Comparison of ENCODE assay signal across 24 cellular contexts in the genomic region with DNA sequence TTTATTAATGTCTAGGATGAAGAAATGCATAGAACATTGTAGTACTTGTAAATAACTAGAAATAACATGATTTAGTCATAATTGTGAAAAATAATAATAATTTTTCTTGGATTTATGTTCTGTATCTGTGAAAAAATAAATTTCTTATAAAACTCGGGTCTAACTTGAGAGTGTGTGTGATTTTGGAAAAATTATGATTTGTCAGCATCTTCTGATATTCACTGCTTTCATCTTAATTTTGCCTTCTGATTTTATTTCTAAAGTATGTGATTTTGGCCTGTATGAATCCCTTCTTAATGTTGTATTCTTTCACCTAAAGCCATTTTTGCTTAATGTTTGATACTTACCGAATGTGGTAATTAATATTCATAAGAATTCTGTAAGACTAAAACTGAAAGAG. TPM values are rescaled to one million over a fixed set of nuclear protein-coding genes. Genes with fewer than 3 reads are reported as not detected.
DNase-seq lines count a peak whose midpoint lies in the region; ATAC-seq, FAIRE-seq and TF ChIP-seq lines count a peak whose summit lies in the region.
"Had no signal": no experiment of that assay in that cellular context is flagged by ENCODE, and none has a peak within 500 bp of the region (broad histone marks: within the 10 kb centered on the region; RNA-seq: fewer than 3 reads in every experiment).

No MANE protein-coding gene starts in this region.

- H3K79me2 ChIP-seq in PC-9 (ENCODE audit: low read depth) = no peaks in the 10 kb centered on the region

- H3K36me3 Mint-ChIP-seq in CD4-positive, alpha-beta T cell (ENCODE audit: low read depth) = peaks cover 58% of the 10 kb centered on the region
- peaks cover 58% of the 10 kb centered on the region for H3K36me3 Mint-ChIP-seq in activated T-helper 17 cell treated with anti-CD3 and anti-CD28 coated beads, Interleukin-2, amount 50 U/mL, for 72 hours (ENCODE audit: low read depth)
- peaks cover 10% of the 10 kb centered on the region for H3K36me3 Mint-ChIP-seq in activated CD8-positive, alpha-beta T cell treated with anti-CD3 and anti-CD28 coated beads for 36 hours (ENCODE audit: low read depth)

- POLR2A ChIA-PET in A549 (lab: Yijun Ruan, JAX) = no interaction called here
- POLR2A ChIA-PET in CD4-positive, alpha-beta T cell (lab: Charles Lee) = no interaction called here
- POLR2A ChIA-PET in PC-9 (lab: Charles Lee; ENCODE audit: unreplicated experiment) = no interaction called here
- POLR2A ChIA-PET in activated CD8-positive, alpha-beta T cell treated with anti-CD3 and anti-CD28 coated beads for 36 hours (lab: Charles Lee) = interaction anchor here (1.0 kb wide), 1 partner anchor 14 kb away, joined by 3 read pairs; a partner anchor contains a TSS

- H3K36me3 ChIP-seq in PC-9 (ENCODE audit: low read depth) = no peaks in the 10 kb centered on the region
- H3K36me3 ChIP-seq: BLaER1, HAP-1 had no signal

- H3K4me2 ChIP-seq in A549 (no peak overlapping the region), PC-9 (no peak overlapping the region)
- H3K4me2 ChIP-seq: BLaER1 had no signal

- TF ChIP-seq RAD21 in A549 (conservative IDR thresholded peaks at IDR 0.05 in 1 of 2, IDR thresholded peaks at IDR 0.05 in 1 of 2) = no peak

- no peak for TF ChIP-seq EP300 in A549 (IDR thresholded peaks at IDR 0.05)

- H3K4me1 ChIP-seq in A549 = no peaks in the 10 kb centered on the region
- no peaks in the 10 kb centered on the region; the same call in 1 of the 2 replicates for H3K4me1 ChIP-seq in PC-9 (replicated peaks; ENCODE audit: insufficient read depth)
- H3K4me1 ChIP-seq: BLaER1, HAP-1 had no signal

- no peak for DNase-seq in A549 (ENCODE audit: low read depth in 1 of 2, low spot score in 1 of 2)
- DNase-seq in CD4-positive, alpha-beta T cell = no peak
- no peak for DNase-seq in PC-9
- DNase-seq in stimulated activated CD4-positive, alpha-beta T cell treated with anti-CD3 and anti-CD28 coated beads, Interleukin-1b, Interleukin-23, amount 100 ng/mL, for 48 hours = no peak
- DNase-seq in activated CD8-positive, alpha-beta T cell treated with anti-CD3 and anti-CD28 coated beads for 36 hours = no peak
- no peak for DNase-seq in stimulated activated CD4-positive, alpha-beta T cell treated with anti-CD3 and anti-CD28 coated beads, Interleukin-15, amount 100 ng/mL, for 24 hours
- DNase-seq: Calu3; CD4-positive, CD25-positive, alpha-beta regulatory T cell; COR-L47; DMS53; DMS79 treated with DMSO at 0.1 percent for 48 hours; GF-D8; GOT3; HFFc6 had no signal

- TF ChIP-seq POLR2A in A549 (IDR thresholded peaks at IDR 0.05; ENCODE audit: low read length) = no peak

- peak overlapping the region; percentile 18 for H3K27ac Mint-ChIP-seq in CD4-positive, alpha-beta T cell
- H3K27ac Mint-ChIP-seq in activated T-helper 17 cell treated with anti-CD3 and anti-CD28 coated beads, Interleukin-2, amount 50 U/mL, for 72 hours = peak overlapping the region; percentile 3
- no peak overlapping the region for H3K27ac Mint-ChIP-seq in activated CD8-positive, alpha-beta T cell treated with anti-CD3 and anti-CD28 coated beads for 36 hours
- H3K27ac Mint-ChIP-seq: B cell, HFFc6 had no signal

- no peaks in the 10 kb centered on the region for H3F3A ChIP-seq in PC-9 (ENCODE audit: insufficient read depth, low read depth)

- no peaks in the 10 kb centered on the region for H3K27me3 Mint-ChIP-seq in CD4-positive, alpha-beta T cell
- no peaks in the 10 kb centered on the region for H3K27me3 Mint-ChIP-seq in activated T-helper 17 cell treated with anti-CD3 and anti-CD28 coated beads, Interleukin-2, amount 50 U/mL, for 72 hours
- H3K27me3 Mint-ChIP-seq in activated CD8-positive, alpha-beta T cell treated with anti-CD3 and anti-CD28 coated beads for 36 hours = no peaks in the 10 kb centered on the region
- H3K27me3 Mint-ChIP-seq: B cell; CD4-positive, CD25-positive, alpha-beta regulatory T cell had no signal

- H3K27ac ChIP-seq in A549 (no peak overlapping the region), PC-9 (no peak overlapping the region)
- no peak overlapping the region for H3K27ac ChIP-seq in CD4-positive, alpha-beta T cell (ENCODE audit: low read depth, low read length)
- H3K27ac ChIP-seq: BLaER1, C4-2B had no signal

- H4K20me1 ChIP-seq in PC-9 (ENCODE audit: insufficient read depth) = no peaks in the 10 kb centered on the region
- H4K20me1 ChIP-seq: BLaER1 had no signal

- BruUV-seq in PC-9 (replicated peaks; lab: Mats Ljungman, UMichigan) = no TSS peak

- H3K27me3 ChIP-seq in CD4-positive, alpha-beta T cell (ENCODE audit: control insufficient read depth, insufficient read depth, low read length) = no peaks in the 10 kb centered on the region
- H3K27me3 ChIP-seq in PC-9 (ENCODE audit: insufficient read depth, low read depth) = no peaks in the 10 kb centered on the region
- H3K27me3 ChIP-seq: BLaER1 had no signal

- H2AFZ ChIP-seq in PC-9 = 0 out of 2 replicates have a peak overlapping the region, but pooled peaks have one; percentile 0

- TF ChIP-seq CTCF in A549 (IDR thresholded peaks at IDR 0.05) (no peak), PC-9 (conservative IDR thresholded peaks at IDR 0.05) (no peak)
- no peak for TF ChIP-seq CTCF in CD4-positive, alpha-beta T cell (IDR thresholded peaks at IDR 0.05)
- no peak for TF ChIP-seq CTCF in activated CD8-positive, alpha-beta T cell treated with anti-CD3 and anti-CD28 coated beads for 36 hours (IDR thresholded peaks at IDR 0.05)

- ATAC-seq in A549 (no peak), GM21619 (IDR thresholded peaks at IDR 0.05; ENCODE audit: unreplicated experiment) (no peak)
- no peak for ATAC-seq in CD4-positive, alpha-beta T cell (ENCODE audit: poor library complexity)
- no peak for ATAC-seq in activated T-helper 17 cell treated with anti-CD3 and anti-CD28 coated beads, Interleukin-2, amount 50 U/mL, for 72 hours (replicated peaks)
- no peak for ATAC-seq in activated CD8-positive, alpha-beta T cell treated with anti-CD3 and anti-CD28 coated beads for 36 hours

- intact Hi-C loops in CD4-positive, alpha-beta T cell (cut with DNase I, micrococcal nuclease) = no loop called here
- intact Hi-C loops in PC-9 (cut with micrococcal nuclease; ENCODE audit: unreplicated experiment) = no loop called here
- intact Hi-C loops in activated CD8-positive, alpha-beta T cell treated with anti-CD3 and anti-CD28 coated beads for 36 hours (cut with micrococcal nuclease) = no loop called here

- H3K4me3 ChIP-seq in A549 (no peak overlapping the region), PC-9 (no peak overlapping the region)
- H3K4me3 ChIP-seq: BLaER1, HAP-1 had no signal

- CTCF ChIA-PET in A549 (lab: Yijun Ruan, JAX) = no interaction called here
- CTCF ChIA-PET in CD4-positive, alpha-beta T cell (lab: Charles Lee) = no interaction called here
- CTCF ChIA-PET in PC-9 (lab: Charles Lee) = no interaction called here
- CTCF ChIA-PET in activated CD8-positive, alpha-beta T cell treated with anti-CD3 and anti-CD28 coated beads for 36 hours (lab: Charles Lee) = interaction anchor here (0.8 to 1.4 kb wide), 3 partner anchors 42 to 47 kb away, joined by 3 to 7 read pairs (median 5); a partner anchor contains a TSS

- no peak for FAIRE-seq in A549 (lab: Jason Lieb, UNC)
- FAIRE-seq: GM12891, GM19239, H54 had no signal

- 14% methylated on average over 2 of the region's 2 CpGs for WGBS in A549 (ENCODE audit: missing lambda C conversion rate)

- H3K9me3 ChIP-seq in A549 = no peaks in the 10 kb centered on the region
- no peaks in the 10 kb centered on the region for H3K9me3 ChIP-seq in CD4-positive, alpha-beta T cell (ENCODE audit: control insufficient read depth, low read length)
- H3K9me3 ChIP-seq in PC-9 (ENCODE audit: insufficient read depth, low read depth) = no peaks in the 10 kb centered on the region
- H3K9me3 ChIP-seq: BLaER1, HAP-1 had no signal

- peaks cover 4% of the 10 kb centered on the region for H3K4me1 Mint-ChIP-seq in CD4-positive, alpha-beta T cell (ENCODE audit: low read depth)
- H3K4me1 Mint-ChIP-seq in activated T-helper 17 cell treated with anti-CD3 and anti-CD28 coated beads, Interleukin-2, amount 50 U/mL, for 72 hours = peaks cover 6% of the 10 kb centered on the region
- H3K4me1 Mint-ChIP-seq in activated CD8-positive, alpha-beta T cell treated with anti-CD3 and anti-CD28 coated beads for 36 hours (ENCODE audit: low read depth) = no peaks in the 10 kb centered on the region
- H3K4me1 Mint-ChIP-seq: B cell had no signal

- no peaks in the 10 kb centered on the region for H3K9me2 ChIP-seq in PC-9 (ENCODE audit: insufficient read depth)

- H3K4me3 Mint-ChIP-seq in CD4-positive, alpha-beta T cell = no peak overlapping the region
- H3K4me3 Mint-ChIP-seq in activated T-helper 17 cell treated with anti-CD3 and anti-CD28 coated beads, Interleukin-2, amount 50 U/mL, for 72 hours = no peak overlapping the region
- no peak overlapping the region for H3K4me3 Mint-ChIP-seq in activated CD8-positive, alpha-beta T cell treated with anti-CD3 and anti-CD28 coated beads for 36 hours
- H3K4me3 Mint-ChIP-seq: B cell; CD4-positive, CD25-positive, alpha-beta regulatory T cell; HFFc6 had no signal

- H3K9me3 Mint-ChIP-seq in CD4-positive, alpha-beta T cell = no peaks in the 10 kb centered on the region
- no peaks in the 10 kb centered on the region for H3K9me3 Mint-ChIP-seq in activated T-helper 17 cell treated with anti-CD3 and anti-CD28 coated beads, Interleukin-2, amount 50 U/mL, for 72 hours
- H3K9me3 Mint-ChIP-seq in activated CD8-positive, alpha-beta T cell treated with anti-CD3 and anti-CD28 coated beads for 36 hours = no peaks in the 10 kb centered on the region
- H3K9me3 Mint-ChIP-seq: HFFc6 had no signal

TF ChIP-seq in A549, 52 proteins besides CTCF, POLR2A, EP300 and RAD21 (continues in another document):
- TF ChIP-seq HEYL (CRISPR knock-in tag; IDR thresholded peaks at IDR 0.05) = no peak

RNA-seq across cellular contexts. Expression of a gene that starts 14.3 kb away (rescaled TPM):
- polyA plus RNA-seq in A549 (2011; rRNA removed) (0.05 TPM in 2 replicates), A549 (2017; fragmentation: RNase III; extraction: RNeasy Plus Mini Kit Qiagen cat#74134 plus additional on column Dnase treatment) (0.17 to 0.46 TPM (median 0.44 TPM) in 3 replicates)
- polyA plus RNA-seq in A549 (2012; cell fraction: cytosol; rRNA removed) = not detected in 2 replicates
- not detected in 2 replicates for polyA plus RNA-seq in A549 (2012; cell fraction: nucleus; rRNA removed)
- polyA minus RNA-seq in A549 (2011; rRNA and poly(A)+ RNA removed) = not detected in 2 replicates
- 10 to 100 TPM; 67.4 to 70.0 TPM for total RNA-seq in CD4-positive, alpha-beta T cell
- 4.3 and 4.8 TPM in 2 replicates for total RNA-seq in PC-9 (2021)
- 10 to 100 TPM; 22.8 to 25.8 TPM for total RNA-seq in activated T-helper 17 cell treated with anti-CD3 and anti-CD28 coated beads, Interleukin-2, amount 50 U/mL, for 72 hours
- total RNA-seq in activated CD8-positive, alpha-beta T cell treated with anti-CD3 and anti-CD28 coated beads for 36 hours = 10 to 100 TPM; 37.2 to 38.4 TPM
- total RNA-seq: G401 had no signal

RNA-seq across cellular contexts. Expression of a gene that starts 43.7 kb away (rescaled TPM):
- not detected in 2 replicates for polyA plus RNA-seq in A549 (2011; rRNA removed)
- not detected in 2 replicates for polyA plus RNA-seq in A549 (2012; cell fraction: cytosol; rRNA removed)
- polyA plus RNA-seq in A549 (2012; cell fraction: nucleus; rRNA removed) = not detected in 2 replicates
- 0.04 to 0.11 TPM (median 0.05 TPM) in 3 replicates for polyA plus RNA-seq in A549 (2017; fragmentation: RNase III; extraction: RNeasy Plus Mini Kit Qiagen cat#74134 plus additional on column Dnase treatment)
- not detected in 2 replicates for polyA minus RNA-seq in A549 (2011; rRNA and poly(A)+ RNA removed)
- total RNA-seq in CD4-positive, alpha-beta T cell = 10 to 100 TPM; 19.5 to 23.9 TPM
- 0.40 and 0.70 TPM in 2 replicates for total RNA-seq in PC-9 (2021)
- total RNA-seq in activated T-helper 17 cell treated with anti-CD3 and anti-CD28 coated beads, Interleukin-2, amount 50 U/mL, for 72 hours = 1 to 10 TPM; 3.4 to 4.1 TPM
- 10 to 100 TPM; 22.4 to 22.5 TPM for total RNA-seq in activated CD8-positive, alpha-beta T cell treated with anti-CD3 and anti-CD28 coated beads for 36 hours
- total RNA-seq: G401 had no signal

Comparison
In these comparisons a context has a peak if more than half of its experiments do, and no peak if none do; other contexts are left out.
1. RNA of a gene that starts 43.7 kb away (total RNA-seq): 19.5 to 23.9 TPM in CD4-positive, alpha-beta T cell and 22.4 to 22.5 TPM in activated CD8-positive, alpha-beta T cell treated with anti-CD3 and anti-CD28 coated beads for 36 hours; 3.4 to 4.1 TPM in activated T-helper 17 cell treated with anti-CD3 and anti-CD28 coated beads, Interleukin-2, amount 50 U/mL, for 72 hours and 0.40 to 0.70 TPM in PC-9; every median in the first group is over 4 times any median in the second.